ENCODE assay signal across 8 cellular contexts in genomic region chr11:62726156-62727006, GRCh38. TPM values are rescaled to one million over a fixed set of nuclear protein-coding genes. Genes with fewer than 3 reads are reported as not detected.
DNase-seq lines count a peak whose midpoint lies in the region; ATAC-seq and TF ChIP-seq lines count a peak whose summit lies in the region.

No MANE protein-coding gene starts in this region.

- peak overlapping the region; percentile 98 for H3K27ac Mint-ChIP-seq in activated CD8-positive, alpha-beta memory T cell treated with anti-CD3 and anti-CD28 coated beads, Interleukin-2, amount 10 ng/mL, durations not matched to agents 7 days and 5 days

- DNase-seq in activated CD8-positive, alpha-beta memory T cell treated with anti-CD3 and anti-CD28 coated beads, Interleukin-2, amount 10 ng/mL, durations not matched to agents 7 days and 5 days = no peak
- no peak for DNase-seq in activated CD8-positive, alpha-beta memory T cell treated with anti-CD3 and anti-CD28 coated beads, Interleukin-2, amount 50 U/mL, for 4 hours
- DNase-seq in cardiac fibroblast (ENCODE audit: low read depth in 2 of 2) = no peak
- peak; percentile 34 to 89 for DNase-seq in lower leg skin (ENCODE audit: low spot score in 2 of 2)
- no peak for DNase-seq in testis
- DNase-seq in dedifferentiated amniotic fluid mesenchymal stem cell (ENCODE audit: extremely low spot score) = no peak

- no peak for ATAC-seq in activated CD8-positive, alpha-beta memory T cell treated with anti-CD3 and anti-CD28 coated beads, Interleukin-2, amount 10 ng/mL, durations not matched to agents 7 days and 5 days
- ATAC-seq in HG03175 (IDR thresholded peaks at IDR 0.05; ENCODE audit: unreplicated experiment) = no peak

- H3K9me3 ChIP-seq in KOPT-K1 (ENCODE audit: insufficient read depth, low read length, poor library complexity, severe bottlenecking) (no peaks in the 10 kb centered on the region), testis (no peaks in the 10 kb centered on the region)

- 1% methylated on average over 58 to 65 of the region's 65 CpGs for WGBS in lower leg skin, 2 donors
- 0 to 1% methylated on average over 17 to 34 of the region's 65 CpGs for WGBS in testis, 2 donors

- no peak for TF ChIP-seq POLR2A in lower leg skin (IDR thresholded peaks at IDR 0.05)
- no peak for TF ChIP-seq POLR2A in testis (IDR thresholded peaks at IDR 0.05)

- H3K4me3 ChIP-seq in cardiac fibroblast (replicated peaks in 1 of 2; ENCODE audit: low read depth in 2 of 2, low read length in 2 of 2) (peak overlapping the region; percentile 89 to 93), lower leg skin (ENCODE audit: low read depth, poor library complexity, severe bottlenecking) (peak overlapping the region; percentile 88), testis (peak overlapping the region; percentile 90 to 93)

- H3K4me1 ChIP-seq in testis = peaks cover 26% of the 10 kb centered on the region

- H3K36me3 ChIP-seq in KOPT-K1 (ENCODE audit: insufficient read depth, low read length) = peaks cover 57% of the 10 kb centered on the region
- H3K36me3 ChIP-seq in testis (ENCODE audit: low read depth, missing control alignments) = no peaks in the 10 kb centered on the region

- intact Hi-C loops in lower leg skin (cut with DNase I; ENCODE audit: low total_unique reads) (no loop called here), testis (cut with DNase I; ENCODE audit: low total_unique reads) (no loop called here)

- H3K27me3 Mint-ChIP-seq in activated CD8-positive, alpha-beta memory T cell treated with anti-CD3 and anti-CD28 coated beads, Interleukin-2, amount 10 ng/mL, durations not matched to agents 7 days and 5 days = no peaks in the 10 kb centered on the region

- H3K27me3 ChIP-seq in testis = no peaks in the 10 kb centered on the region

- H3K4me1 Mint-ChIP-seq in activated CD8-positive, alpha-beta memory T cell treated with anti-CD3 and anti-CD28 coated beads, Interleukin-2, amount 10 ng/mL, durations not matched to agents 7 days and 5 days = peaks cover 55% of the 10 kb centered on the region

- H3K9me3 Mint-ChIP-seq in activated CD8-positive, alpha-beta memory T cell treated with anti-CD3 and anti-CD28 coated beads, Interleukin-2, amount 10 ng/mL, durations not matched to agents 7 days and 5 days (ENCODE audit: low read depth) = no peaks in the 10 kb centered on the region

- peak overlapping the region; percentile 94 for H3K4me3 Mint-ChIP-seq in activated CD8-positive, alpha-beta memory T cell treated with anti-CD3 and anti-CD28 coated beads, Interleukin-2, amount 10 ng/mL, durations not matched to agents 7 days and 5 days

- H3K27ac ChIP-seq in KOPT-K1 (ENCODE audit: low read depth, low read length, poor library complexity, severe bottlenecking) (peak overlapping the region; percentile 93), testis (peak overlapping the region; percentile 82 to 96)

- H3K36me3 Mint-ChIP-seq in activated CD8-positive, alpha-beta memory T cell treated with anti-CD3 and anti-CD28 coated beads, Interleukin-2, amount 10 ng/mL, durations not matched to agents 7 days and 5 days = peaks cover 62% of the 10 kb centered on the region

- CTCF ChIA-PET in activated CD8-positive, alpha-beta memory T cell treated with anti-CD3 and anti-CD28 coated beads, Interleukin-2, amount 10 ng/mL, durations not matched to agents 7 days and 5 days (lab: Charles Lee) = interaction anchor here (0.7 to 2.3 kb wide), 18 partner anchors 10 to 166 kb away, joined by 3 to 11 read pairs (median 4); partner anchors contain the start of genes SLC3A2, TMEM179B, TUT1 and ZBTB3

- TF ChIP-seq CTCF in cardiac fibroblast (IDR thresholded peaks at IDR 0.05; ENCODE audit: low read depth, low read length) = no peak
- TF ChIP-seq CTCF in lower leg skin (IDR thresholded peaks at IDR 0.05) = no peak
- TF ChIP-seq CTCF in testis (IDR thresholded peaks at IDR 0.05) = no peak

RNA-seq across cellular contexts. Expression of gene HNRNPUL2, which starts 0.9 kb away (rescaled TPM):
- 10 to 100 TPM; 61.6 to 66.6 TPM for total RNA-seq in activated CD8-positive, alpha-beta memory T cell treated with anti-CD3 and anti-CD28 coated beads, Interleukin-2, amount 10 ng/mL, durations not matched to agents 7 days and 5 days
- total RNA-seq in lower leg skin = 10 to 100 TPM; 19.9 to 30.8 (median 24.3) TPM
- total RNA-seq in testis = 10 to 100 TPM; 31.8 to 42.5 TPM
- 42.9 TPM for polyA plus RNA-seq in testis (ENCODE audit: insufficient read depth, low read depth, low replicate concordance)

RNA-seq across cellular contexts. Expression of gene TTC9C, which starts 1.9 kb away (rescaled TPM):
- total RNA-seq in activated CD8-positive, alpha-beta memory T cell treated with anti-CD3 and anti-CD28 coated beads, Interleukin-2, amount 10 ng/mL, durations not matched to agents 7 days and 5 days = 10 to 100 TPM; 47.5 to 49.2 TPM
- total RNA-seq in lower leg skin = 10 to 100 TPM; 23.7 to 44.7 (median 33.9) TPM
- total RNA-seq in testis = 10 to 100 TPM; 34.0 to 39.5 TPM
- 41.5 TPM for polyA plus RNA-seq in testis (ENCODE audit: insufficient read depth, low read depth, low replicate concordance)

RNA-seq across cellular contexts. Expression of gene GNG3, which starts 18.9 kb away (rescaled TPM):
- total RNA-seq in activated CD8-positive, alpha-beta memory T cell treated with anti-CD3 and anti-CD28 coated beads, Interleukin-2, amount 10 ng/mL, durations not matched to agents 7 days and 5 days = not detected
- total RNA-seq in lower leg skin (not detected), testis (1 to 10 TPM; 2.0 to 4.5 TPM)
- 11.1 TPM for polyA plus RNA-seq in testis (ENCODE audit: insufficient read depth, low read depth, low replicate concordance)

RNA-seq across cellular contexts. Expression of gene BSCL2, which starts 19.2 kb away (rescaled TPM):
- total RNA-seq in activated CD8-positive, alpha-beta memory T cell treated with anti-CD3 and anti-CD28 coated beads, Interleukin-2, amount 10 ng/mL, durations not matched to agents 7 days and 5 days = 10 to 100 TPM; 24.2 to 29.6 TPM
- 10 to 100 TPM; 25.4 to 68.2 (median 45.1) TPM for total RNA-seq in lower leg skin
- total RNA-seq in testis = 100 to 1,000 TPM; 292 to 525 TPM
- 519 TPM for polyA plus RNA-seq in testis (ENCODE audit: insufficient read depth, low read depth, low replicate concordance)

RNA-seq across cellular contexts. Expression of gene ZBTB3, which starts 27.6 kb away (rescaled TPM):
- 10 to 100 TPM in 1 of 2 experiments, 1 to 10 TPM in 1; 9.3 to 10.2 TPM for total RNA-seq in activated CD8-positive, alpha-beta memory T cell treated with anti-CD3 and anti-CD28 coated beads, Interleukin-2, amount 10 ng/mL, durations not matched to agents 7 days and 5 days
- total RNA-seq in lower leg skin = 10 to 100 TPM; 13.4 to 35.4 (median 19.0) TPM
- total RNA-seq in testis = 10 to 100 TPM; 14.0 to 17.4 TPM
- 6.7 TPM for polyA plus RNA-seq in testis (ENCODE audit: insufficient read depth, low read depth, low replicate concordance)

Comparison
In these comparisons a context has a peak if more than half of its experiments do, and no peak if none do; other contexts are left out.
1. DNase-seq: peak in lower leg skin (2 of 2); none in activated CD8-positive, alpha-beta memory T cell treated with anti-CD3 and anti-CD28 coated beads, Interleukin-2, amount 10 ng/mL, durations not matched to agents 7 days and 5 days (single experiment), activated CD8-positive, alpha-beta memory T cell treated with anti-CD3 and anti-CD28 coated beads, Interleukin-2, amount 50 U/mL, for 4 hours (single experiment), cardiac fibroblast (0 of 2), testis (single experiment) and dedifferentiated amniotic fluid mesenchymal stem cell (single experiment).
2. Peak in every context shown above with its lines, with median percentiles within 50 percentile points of each other: H3K4me3 ChIP-seq.